ENCODE assay signal across 14 cellular contexts in genomic region chr3:56122911-56123310, GRCh38.
DNase-seq lines count a peak whose midpoint lies in the region; ATAC-seq, FAIRE-seq and TF ChIP-seq lines count a peak whose summit lies in the region.
"Had no signal": no experiment of that assay in that cellular context is flagged by ENCODE, and none has a peak within 500 bp of the region (broad histone marks: within the 10 kb centered on the region; RNA-seq: fewer than 3 reads in every experiment).

No MANE protein-coding gene starts in this region.

- no peak overlapping the region for H4K8ac ChIP-seq in H1 (ENCODE audit: extremely low read depth, insufficient read depth, low read length)

- H3K4me2 ChIP-seq in GM23338, result peak overlapping the region; percentile 29
- peak overlapping the region in 1 of 2 experiments; percentile 43; a peak in 1 of 4 replicates for H3K4me2 ChIP-seq in H1 (ENCODE audit: insufficient read depth in 1 of 2, low read depth in 2 of 2, low read length in 2 of 2)
- no peak overlapping the region for H3K4me2 ChIP-seq in mammary epithelial cell (ENCODE audit: insufficient read depth, low read depth, low read length)

- 0 out of 2 replicates have a peak overlapping the region, but pooled peaks have one; percentile 53 for H2BK20ac ChIP-seq in H1 (ENCODE audit: low read length)

- H3K9ac ChIP-seq in HUES6 (ENCODE audit: low read length), result no peak overlapping the region
- H3K9ac ChIP-seq in H1 (replicated peaks in 1 of 4; ENCODE audit: extremely low read depth in 1 of 4, low read depth in 3 of 4, low read length in 3 of 4), result no peak overlapping the region
- H3K9ac ChIP-seq in mammary epithelial cell (ENCODE audit: insufficient read depth, low read length), result no peak overlapping the region

- H3K9me3 ChIP-seq in HUES6 (ENCODE audit: control insufficient read depth, insufficient read depth, low read depth, low read length) (no peaks in the 10 kb centered on the region), H1 (ENCODE audit: insufficient read depth in 2 of 2, low read depth in 1 of 2, low read length in 1 of 2) (no peaks in the 10 kb centered on the region), mammary epithelial cell (replicated peaks; ENCODE audit: insufficient read depth, low read length) (no peaks in the 10 kb centered on the region)
- H3K9me3 ChIP-seq: BE2C had no signal

- intact Hi-C loops in mammary epithelial cell (cut with micrococcal nuclease), result no loop called here

- no peak overlapping the region for H2BK15ac ChIP-seq in H1 (ENCODE audit: low read length)

- POLR2A ChIA-PET in H1 (lab: Charles Lee; ENCODE audit: partially characterized antibody), result no interaction called here

- peak overlapping the region; percentile 61; the same call in 1 of the 2 replicates for H2BK5ac ChIP-seq in H1 (ENCODE audit: low read depth, low read length)

- CTCF ChIA-PET in H1 (lab: Charles Lee; ENCODE audit: partially characterized antibody) (no interaction called here), mammary epithelial cell (lab: Charles Lee; ENCODE audit: low non-redundant PET) (no interaction called here)

- H3K14ac ChIP-seq in H1 (ENCODE audit: insufficient read length), result no peak overlapping the region

- H2AK5ac ChIP-seq in H1 (ENCODE audit: low read depth, low read length), result no peak overlapping the region

- no peak for FAIRE-seq in H1 (lab: Jason Lieb, UNC)
- FAIRE-seq: A204.1, K562 had no signal

- H3K36me3 Mint-ChIP-seq in GM23338 (ENCODE audit: low read depth), result peaks cover 15% of the 10 kb centered on the region
- H3K36me3 Mint-ChIP-seq: CD4-positive, alpha-beta memory T cell had no signal

- no TSS peak for BruUV-seq in mammary epithelial cell (replicated peaks; lab: Mats Ljungman, UMichigan)

- H2BK120ac ChIP-seq in H1 (replicated peaks; ENCODE audit: low read depth, low read length), result peak overlapping the region; percentile 26

- no peak overlapping the region for H3K56ac ChIP-seq in H1 (replicated peaks; ENCODE audit: insufficient read length, low read depth, low read length)

- H3K18ac ChIP-seq in H1 (ENCODE audit: extremely low read depth, low read length), result no peak overlapping the region

- H3K27ac Mint-ChIP-seq in GM23338, result no peak overlapping the region
- no peak overlapping the region for H3K27ac Mint-ChIP-seq in stimulated activated naive CD8-positive, alpha-beta T cell treated with anti-CD3 and anti-CD28 coated beads, Interleukin-15, amount 100 ng/mL, for 72 hours
- H3K27ac Mint-ChIP-seq: CD4-positive, alpha-beta memory T cell had no signal

- H3K27me3 Mint-ChIP-seq in GM23338 (ENCODE audit: insufficient read depth, low read depth, poor library complexity), result peaks cover 1% of the 10 kb centered on the region
- no peaks in the 10 kb centered on the region for H3K27me3 Mint-ChIP-seq in stimulated activated naive CD8-positive, alpha-beta T cell treated with anti-CD3 and anti-CD28 coated beads, Interleukin-15, amount 100 ng/mL, for 72 hours
- H3K27me3 Mint-ChIP-seq: CD4-positive, alpha-beta memory T cell had no signal

- no peaks in the 10 kb centered on the region for H3F3A ChIP-seq in GM23338 (replicated peaks; ENCODE audit: low read depth)

- no peak overlapping the region for H3K27ac ChIP-seq in GM23338 (ENCODE audit: low read depth)
- peak overlapping the region; percentile 47; the same call in 1 of the 2 replicates for H3K27ac ChIP-seq in HUES6 (ENCODE audit: low read depth, low read length)
- H3K27ac ChIP-seq in H1 (ENCODE audit: low read depth, low read length), result peak overlapping the region; percentile 26; the same call in 1 of the 2 replicates
- H3K27ac ChIP-seq in mammary epithelial cell (ENCODE audit: insufficient read depth, low read depth, low read length), result no peak overlapping the region
- H3K27ac ChIP-seq: C4-2B had no signal

- H3K23ac ChIP-seq in H1 (ENCODE audit: insufficient read length), result no peak overlapping the region

- no peak overlapping the region for H4K5ac ChIP-seq in H1 (ENCODE audit: insufficient read length, low read depth, low read length)

- H3K4me1 ChIP-seq in GM23338 (ENCODE audit: insufficient read depth), result peaks cover 36% of the 10 kb centered on the region
- H3K4me1 ChIP-seq in HUES6 (ENCODE audit: control insufficient read depth, insufficient read depth, low read length), result peaks cover 42% of the 10 kb centered on the region
- H3K4me1 ChIP-seq in H1 (replicated peaks in 1 of 4; ENCODE audit: control insufficient read depth in 3 of 4, insufficient read depth in 4 of 4, low read length in 3 of 4), result peaks cover 4 to 14% (median 11%) of the 10 kb centered on the region in 4 experiments; a peak in 4 of 7 replicates
- H3K4me1 ChIP-seq in mammary epithelial cell (ENCODE audit: insufficient read depth, low read length), result peaks cover 15% of the 10 kb centered on the region
- H3K4me1 ChIP-seq: BE2C had no signal

- no peaks in the 10 kb centered on the region for H3K36me3 ChIP-seq in GM23338 (ENCODE audit: insufficient read depth)
- H3K36me3 ChIP-seq in HUES6 (ENCODE audit: control insufficient read depth, insufficient read depth, low read length), result no peaks in the 10 kb centered on the region
- H3K36me3 ChIP-seq in H1 (ENCODE audit: control insufficient read depth in 2 of 4, insufficient read depth in 4 of 4, low read length in 3 of 4), result no peaks in the 10 kb centered on the region
- H3K36me3 ChIP-seq in mammary epithelial cell (ENCODE audit: insufficient read depth, low read length), result no peaks in the 10 kb centered on the region
- H3K36me3 ChIP-seq: BE2C had no signal

- no peak overlapping the region for H3K4me3 Mint-ChIP-seq in GM23338
- H3K4me3 Mint-ChIP-seq in stimulated activated naive CD8-positive, alpha-beta T cell treated with anti-CD3 and anti-CD28 coated beads, Interleukin-15, amount 100 ng/mL, for 72 hours, result no peak overlapping the region
- H3K4me3 Mint-ChIP-seq: CD4-positive, alpha-beta memory T cell had no signal

- H3K9me2 ChIP-seq in GM23338 (ENCODE audit: insufficient read depth), result peaks cover 3% of the 10 kb centered on the region; the same call in 1 of the 2 replicates

- H3K79me1 ChIP-seq in H1 (ENCODE audit: low read depth, low read length), result no peaks in the 10 kb centered on the region

- H4K20me1 ChIP-seq in GM23338 (replicated peaks; ENCODE audit: insufficient read depth) (no peaks in the 10 kb centered on the region), H1 (replicated peaks in 1 of 2; ENCODE audit: control insufficient read depth in 1 of 2, insufficient read depth in 2 of 2, low read length in 2 of 2) (no peaks in the 10 kb centered on the region), mammary epithelial cell (ENCODE audit: insufficient read depth, low read length) (no peaks in the 10 kb centered on the region)

- H3K79me2 ChIP-seq in GM23338 (replicated peaks; ENCODE audit: insufficient read depth), result no peaks in the 10 kb centered on the region
- H3K79me2 ChIP-seq in H1 (ENCODE audit: control insufficient read depth in 1 of 2, insufficient read depth in 2 of 2, low read length in 2 of 2), result no peaks in the 10 kb centered on the region
- no peaks in the 10 kb centered on the region for H3K79me2 ChIP-seq in mammary epithelial cell (ENCODE audit: insufficient read depth, low read length)

- TF ChIP-seq CTCF in GM23338 (conservative IDR thresholded peaks at IDR 0.05; ENCODE audit: low read depth in 2 of 2) (no peak), H1 (IDR thresholded peaks at IDR 0.05; ENCODE audit: control extremely low read depth in 1 of 3, insufficient read depth in 1 of 3, low read depth in 1 of 3, low read length in 3 of 3) (no peak), mammary epithelial cell (conservative IDR thresholded peaks at IDR 0.05 in 1 of 2, IDR thresholded peaks at IDR 0.05 in 1 of 2; ENCODE audit: extremely low read depth in 1 of 2, insufficient read depth in 1 of 2, low read depth in 1 of 2, low read length in 2 of 2) (no peak)

- no peak for ATAC-seq in GM23338
- ATAC-seq in stimulated activated naive CD8-positive, alpha-beta T cell treated with anti-CD3 and anti-CD28 coated beads, Interleukin-15, amount 100 ng/mL, for 72 hours, result no peak
- ATAC-seq: K562 had no signal

- H3K4ac ChIP-seq in H1 (replicated peaks; ENCODE audit: insufficient read length, low read depth, low read length), result peak overlapping the region; percentile 16

- in situ Hi-C loops in mammary epithelial cell (cut with MboI; ENCODE audit: low sequenced_read_pairs in 2 of 2), result no loop called here

- H3K23me2 ChIP-seq in H1 (ENCODE audit: low read depth, low read length), result no peaks in the 10 kb centered on the region

- H3K27me3 ChIP-seq in GM23338 (ENCODE audit: insufficient read depth) (no peaks in the 10 kb centered on the region), HUES6 (ENCODE audit: control insufficient read depth, insufficient read depth, low read length) (no peaks in the 10 kb centered on the region), H1 (replicated peaks in 1 of 4; ENCODE audit: control insufficient read depth in 3 of 4, extremely low read depth in 1 of 4, insufficient read depth in 3 of 4, low read length in 3 of 4) (no peaks in the 10 kb centered on the region), mammary epithelial cell (ENCODE audit: insufficient read depth, low read length) (no peaks in the 10 kb centered on the region)
- H3K27me3 ChIP-seq: BE2C had no signal

- no peak for TF ChIP-seq RAD21 in H1 (IDR thresholded peaks at IDR 0.05 in 1 of 2, conservative IDR thresholded peaks at IDR 0.05 in 1 of 2; ENCODE audit: low read depth in 2 of 2, low read length in 2 of 2)

- peaks cover 3% of the 10 kb centered on the region; the same call in 2 of the 3 replicates for H3K9me3 Mint-ChIP-seq in GM23338
- no peaks in the 10 kb centered on the region for H3K9me3 Mint-ChIP-seq in stimulated activated naive CD8-positive, alpha-beta T cell treated with anti-CD3 and anti-CD28 coated beads, Interleukin-15, amount 100 ng/mL, for 72 hours

- H2AFZ ChIP-seq in GM23338 (no peak overlapping the region), H1 (ENCODE audit: low read length) (no peak overlapping the region), mammary epithelial cell (ENCODE audit: low read depth, low read length) (no peak overlapping the region)

- DNase-seq in GM23338 (ENCODE audit: low spot score) (no peak), H1 (ENCODE audit: low read depth in 1 of 2, low spot score in 2 of 2) (no peak), myocyte (ENCODE audit: low read depth) (peak; percentile 26), mammary epithelial cell (no peak), KG1 (lab: John Stamatoyannopoulos, UW) (no peak)
- no peak for DNase-seq in stimulated activated naive CD8-positive, alpha-beta T cell treated with anti-CD3 and anti-CD28 coated beads, Interleukin-15, amount 100 ng/mL, for 72 hours
- DNase-seq: BE2C; CD4-positive, alpha-beta memory T cell; DMS53; GF-D8 had no signal

- WGBS in H1 (ENCODE audit: extremely low coverage in 1 of 2, insufficient coverage in 1 of 2, insufficient read length in 1 of 2, insufficient replicate concordance in 2 of 2, low coverage in 1 of 2, low lambda C conversion rate in 2 of 2, missing lambda C conversion rate in 1 of 2), 2 experiments, result 89% methylated on average over 2 of the region's 2 CpGs; no CpG with 5 or more reads in 1 of the 2 experiments
- WGBS in mammary epithelial cell (ENCODE audit: low coverage, missing lambda C conversion rate), result 88% methylated on average over 2 of the region's 2 CpGs

- TF ChIP-seq POLR2A in H1 (IDR thresholded peaks at IDR 0.05; ENCODE audit: control extremely low read depth in 1 of 2, low read depth in 2 of 2, low read length in 2 of 2), result no peak

- no peak overlapping the region for H4K91ac ChIP-seq in H1 (replicated peaks; ENCODE audit: insufficient read length, low read length)

- peak overlapping the region; percentile 62; the same call in 1 of the 2 replicates for H2BK12ac ChIP-seq in H1 (ENCODE audit: low read depth, low read length)

- dilution Hi-C loops in mammary epithelial cell (cut with HindIII; ENCODE audit: low sequenced_read_pairs), result no loop called here

- H3K4me3 ChIP-seq in GM23338 (no peak overlapping the region), HUES6 (ENCODE audit: low read depth, low read length) (no peak overlapping the region), H1 (ENCODE audit: extremely low read depth in 1 of 4, insufficient read depth in 2 of 4, low read depth in 3 of 4, low read length in 4 of 4) (peak overlapping the region in 1 of 4 experiments; percentile 8; a peak in 1 of 8 replicates), mammary epithelial cell (replicated peaks in 1 of 3; ENCODE audit: insufficient read depth in 1 of 3, low read depth in 2 of 3, low read length in 3 of 3) (no peak overlapping the region)
- H3K4me3 ChIP-seq: K562 had no signal

- no peak for TF ChIP-seq EP300 in H1 (IDR thresholded peaks at IDR 0.05; ENCODE audit: borderline replicate concordance in 1 of 2, low read depth in 2 of 2, low read length in 2 of 2)

- H3K4me1 Mint-ChIP-seq in GM23338, result peaks cover 43% of the 10 kb centered on the region
- H3K4me1 Mint-ChIP-seq in stimulated activated naive CD8-positive, alpha-beta T cell treated with anti-CD3 and anti-CD28 coated beads, Interleukin-15, amount 100 ng/mL, for 72 hours, result no peaks in the 10 kb centered on the region
- H3K4me1 Mint-ChIP-seq: CD4-positive, alpha-beta memory T cell had no signal

Comparison
In these comparisons a context has a peak if more than half of its experiments do, and no peak if none do; other contexts are left out.
1. H3K27ac ChIP-seq: peak in HUES6 (single experiment) and H1 (single experiment); none in GM23338 (single experiment) and mammary epithelial cell (single experiment).